8 cellular contexts compared by ENCODE assay signal in the genomic region with DNA sequence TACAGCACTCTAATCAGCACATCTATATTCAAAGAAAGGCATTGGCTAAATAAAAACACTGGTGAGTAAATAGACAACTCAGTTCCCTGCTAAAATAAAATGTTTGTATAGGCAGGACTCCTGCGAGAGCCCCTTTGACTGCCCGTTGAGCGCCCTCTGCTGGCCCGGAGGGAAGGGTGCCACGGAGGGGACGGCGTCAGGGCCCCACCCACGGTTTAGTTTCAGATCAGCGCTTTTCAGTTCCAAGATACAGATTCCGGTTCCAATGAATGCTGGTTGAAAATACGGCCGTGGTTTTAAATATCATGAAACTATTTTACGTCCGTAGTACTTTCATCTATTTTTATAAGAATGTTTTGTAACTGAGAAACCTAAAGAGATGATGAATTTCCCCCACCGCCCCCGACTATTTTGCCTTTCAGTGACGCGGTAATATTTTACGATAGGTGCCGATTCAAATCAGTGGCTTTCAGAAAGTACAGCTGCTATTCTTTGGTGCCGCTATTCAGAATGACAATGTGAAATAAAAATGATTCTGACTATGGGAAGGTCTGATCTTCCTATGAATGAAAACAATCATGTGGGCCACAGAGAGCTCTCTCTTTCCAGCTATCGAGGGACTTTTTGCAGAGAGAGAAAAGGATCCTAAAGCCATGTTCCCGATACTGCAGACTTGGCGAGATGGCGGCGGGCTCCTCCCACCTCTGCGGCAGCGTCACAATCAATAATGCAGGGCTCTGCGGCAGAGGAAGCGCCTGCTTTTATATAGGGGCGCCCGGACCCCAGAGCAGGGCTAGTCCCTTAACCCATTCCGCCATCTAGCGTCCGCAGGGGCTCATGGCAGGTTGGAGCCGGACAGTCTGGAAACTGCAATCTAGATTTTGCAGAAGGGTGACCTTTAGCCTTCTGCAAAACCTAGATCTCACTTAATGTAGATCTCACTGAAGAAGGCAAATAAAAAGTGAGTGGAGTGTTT. TPM values are rescaled to one million over a fixed set of nuclear protein-coding genes. Genes with fewer than 3 reads are reported as not detected.
DNase-seq lines count a peak whose midpoint lies in the region; ATAC-seq lines count a peak whose summit lies in the region.

No MANE protein-coding gene starts in this region.

- no peaks in the 10 kb centered on the region for H3K36me3 ChIP-seq in BLaER1

- H3K4me2 ChIP-seq in BLaER1, result peak overlapping the region; percentile 80

- no peaks in the 10 kb centered on the region for H3K27me3 ChIP-seq in BLaER1

- H3K36me3 Mint-ChIP-seq in activated CD4-positive, alpha-beta T cell treated with anti-CD3 and anti-CD28 coated beads, Interleukin-2, amount 10 ng/mL, durations not matched to agents 24 days and 14 days (ENCODE audit: low read depth), result no peaks in the 10 kb centered on the region

- H3K27ac ChIP-seq in BLaER1, result peak overlapping the region; percentile 45; the same call in 1 of the 2 replicates

- no peaks in the 10 kb centered on the region; the same call in 1 of the 2 replicates for H3K4me1 ChIP-seq in BLaER1

- H3K4me1 Mint-ChIP-seq in activated CD4-positive, alpha-beta T cell treated with anti-CD3 and anti-CD28 coated beads, Interleukin-2, amount 10 ng/mL, durations not matched to agents 24 days and 14 days, result peaks cover 24% of the 10 kb centered on the region

- no peaks in the 10 kb centered on the region for H4K20me1 ChIP-seq in BLaER1

- H3K9me3 ChIP-seq in BLaER1, result no peaks in the 10 kb centered on the region

- DNase-seq in NCI-H526 (lab: John Stamatoyannopoulos, UW) (peak; percentile 91 to 96), dedifferentiated amniotic fluid mesenchymal stem cell (ENCODE audit: extremely low spot score) (peak; percentile 85), left lobe of liver (ENCODE audit: low spot score) (peak; percentile 89)
- peak; percentile 97 for DNase-seq in activated CD4-positive, alpha-beta T cell treated with anti-CD3 and anti-CD28 coated beads, Interleukin-2, amount 10 ng/mL, durations not matched to agents 24 days and 14 days
- DNase-seq in stimulated activated CD4-positive, alpha-beta T cell treated with anti-CD3 and anti-CD28 coated beads, Interleukin-2, amount 100 ng/mL, for 24 hours, result peak; percentile 92 to 95

- H3K4me3 ChIP-seq in BLaER1, result peak overlapping the region; percentile 73

- peak; percentile 90 for ATAC-seq in GM19351 (IDR thresholded peaks at IDR 0.05; ENCODE audit: unreplicated experiment)
- ATAC-seq in HG03520 (IDR thresholded peaks at IDR 0.05; ENCODE audit: unreplicated experiment), result peak; percentile 88
- ATAC-seq in left lobe of liver, result peak; percentile 94

- peak overlapping the region; percentile 78 for H3K9ac ChIP-seq in BLaER1

- no peaks in the 10 kb centered on the region for H3K9me3 Mint-ChIP-seq in activated CD4-positive, alpha-beta T cell treated with anti-CD3 and anti-CD28 coated beads, Interleukin-2, amount 10 ng/mL, durations not matched to agents 24 days and 14 days

- H3K27ac Mint-ChIP-seq in activated CD4-positive, alpha-beta T cell treated with anti-CD3 and anti-CD28 coated beads, Interleukin-2, amount 10 ng/mL, durations not matched to agents 24 days and 14 days, result peak overlapping the region; percentile 96

- H3K27me3 Mint-ChIP-seq in activated CD4-positive, alpha-beta T cell treated with anti-CD3 and anti-CD28 coated beads, Interleukin-2, amount 10 ng/mL, durations not matched to agents 24 days and 14 days, result no peaks in the 10 kb centered on the region

- H3K4me3 Mint-ChIP-seq in activated CD4-positive, alpha-beta T cell treated with anti-CD3 and anti-CD28 coated beads, Interleukin-2, amount 10 ng/mL, durations not matched to agents 24 days and 14 days, result peak overlapping the region; percentile 93

- intact Hi-C loops in activated CD4-positive, alpha-beta T cell treated with anti-CD3 and anti-CD28 coated beads, Interleukin-2, amount 10 ng/mL, durations not matched to agents 24 days and 14 days (cut with micrococcal nuclease), result loop anchor here (1.0 kb wide), 13 partner anchors 15 to 784 kb away; partner anchors contain the start of gene FYN

RNA-seq across cellular contexts. Expression of gene CCN6, which starts 10.6 kb away (rescaled TPM):
- 0.26 and 0.72 TPM in 2 replicates for total RNA-seq in activated CD4-positive, alpha-beta T cell treated with anti-CD3 and anti-CD28 coated beads, Interleukin-2, amount 10 ng/mL, durations not matched to agents 24 days and 14 days
- not detected for total RNA-seq in left lobe of liver

RNA-seq across cellular contexts. Expression of gene TUBE1, which starts 44.0 kb away (rescaled TPM):
- 24.3 and 30.1 TPM in 2 replicates for total RNA-seq in activated CD4-positive, alpha-beta T cell treated with anti-CD3 and anti-CD28 coated beads, Interleukin-2, amount 10 ng/mL, durations not matched to agents 24 days and 14 days
- 31.9 TPM for total RNA-seq in left lobe of liver

RNA-seq across cellular contexts. Expression of gene FAM229B, which starts 44.1 kb away (rescaled TPM):
- 0.91 and 0.97 TPM in 2 replicates for total RNA-seq in activated CD4-positive, alpha-beta T cell treated with anti-CD3 and anti-CD28 coated beads, Interleukin-2, amount 10 ng/mL, durations not matched to agents 24 days and 14 days
- total RNA-seq in left lobe of liver, result 13.6 TPM

Comparison
In these comparisons a context has a peak if more than half of its experiments do, and no peak if none do; other contexts are left out.
1. Peak in every context shown above with its lines: DNase-seq, ATAC-seq, H3K4me3 ChIP-seq and H3K27ac ChIP-seq.